ENCODE assay signal across 17 cellular contexts in the genomic region with DNA sequence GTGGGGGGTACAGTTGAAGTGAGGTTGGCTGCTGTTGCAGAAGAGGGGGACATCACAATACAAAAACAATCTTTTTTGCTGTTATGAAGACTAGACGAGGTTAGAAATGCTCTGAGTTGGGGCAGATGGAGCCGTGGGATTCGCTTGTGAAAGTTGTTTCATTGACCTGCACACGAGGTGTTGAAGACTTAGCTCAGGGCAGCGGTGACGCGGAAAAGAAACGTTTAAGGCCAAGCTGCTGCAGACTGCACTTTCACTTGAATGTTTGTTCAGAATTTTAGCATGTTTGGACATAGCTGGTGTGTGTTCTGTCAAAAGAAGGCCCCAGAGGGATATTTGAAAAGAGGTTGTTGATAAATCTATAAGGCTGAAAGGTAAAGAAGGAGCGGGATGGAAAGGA. TPM values are rescaled to one million over a fixed set of nuclear protein-coding genes. Genes with fewer than 3 reads are reported as not detected.
DNase-seq lines count a peak whose midpoint lies in the region; ATAC-seq and TF ChIP-seq lines count a peak whose summit lies in the region.
"Had no signal": no experiment of that assay in that cellular context is flagged by ENCODE, and none has a peak within 500 bp of the region (broad histone marks: within the 10 kb centered on the region; RNA-seq: fewer than 3 reads in every experiment).

No MANE protein-coding gene starts in this region.

- H3K4me3 Mint-ChIP-seq in WTC11: no peak overlapping the region
- H3K4me3 Mint-ChIP-seq in activated CD8-positive, alpha-beta T cell treated with anti-CD3 and anti-CD28 coated beads for 36 hours: no peak overlapping the region
- H3K4me3 Mint-ChIP-seq: activated CD4-positive, alpha-beta T cell treated with anti-CD3 and anti-CD28 coated beads, Interleukin-2, amount 10 ng/mL, durations not matched to agents 7 days and 5 days; stimulated activated naive CD8-positive, alpha-beta T cell treated with anti-CD3 and anti-CD28 coated beads, Interleukin-15, Interleukin-2, amounts not matched to agents 100 ng/mL and 50 ng/mL, for 24 hours had no signal

- H3K4me1 ChIP-seq in GM23248 (ENCODE audit: insufficient read depth) (peaks cover 60% of the 10 kb centered on the region), smooth muscle cell (ENCODE audit: low read depth) (peaks cover 12% of the 10 kb centered on the region), upper lobe of left lung (no peaks in the 10 kb centered on the region)

- no peak for ATAC-seq in WTC11
- ATAC-seq in activated CD8-positive, alpha-beta T cell treated with anti-CD3 and anti-CD28 coated beads for 36 hours: no peak
- no peak for ATAC-seq in upper lobe of left lung (ENCODE audit: low FRiP score in 2 of 2)
- ATAC-seq: heart left ventricle had no signal

- peak overlapping the region; percentile 1; the same call in 1 of the 2 replicates for H3K27ac Mint-ChIP-seq in WTC11
- no peak overlapping the region for H3K27ac Mint-ChIP-seq in activated CD8-positive, alpha-beta T cell treated with anti-CD3 and anti-CD28 coated beads for 36 hours
- H3K27ac Mint-ChIP-seq: activated CD4-positive, alpha-beta T cell treated with anti-CD3 and anti-CD28 coated beads, Interleukin-2, amount 10 ng/mL, durations not matched to agents 7 days and 5 days; stimulated activated naive CD8-positive, alpha-beta T cell treated with anti-CD3 and anti-CD28 coated beads, Interleukin-15, Interleukin-2, amounts not matched to agents 100 ng/mL and 50 ng/mL, for 24 hours had no signal

- peaks cover 32% of the 10 kb centered on the region for H3K36me3 Mint-ChIP-seq in WTC11
- no peaks in the 10 kb centered on the region for H3K36me3 Mint-ChIP-seq in activated CD8-positive, alpha-beta T cell treated with anti-CD3 and anti-CD28 coated beads for 36 hours (ENCODE audit: low read depth)

- intact Hi-C loops in activated CD8-positive, alpha-beta T cell treated with anti-CD3 and anti-CD28 coated beads for 36 hours (cut with micrococcal nuclease): no loop called here

- no peak for TF ChIP-seq EP300 in upper lobe of left lung (IDR thresholded peaks at IDR 0.05)

- TF ChIP-seq CTCF in WTC11 (IDR thresholded peaks at IDR 0.05) (no peak), fibroblast of villous mesenchyme (IDR thresholded peaks at IDR 0.05; ENCODE audit: insufficient read depth, low read depth, low read length) (no peak), smooth muscle cell (IDR thresholded peaks at IDR 0.05; ENCODE audit: borderline replicate concordance, insufficient read depth, poor library complexity, severe bottlenecking) (no peak), upper lobe of left lung (IDR thresholded peaks at IDR 0.05) (no peak)
- no peak for TF ChIP-seq CTCF in activated CD8-positive, alpha-beta T cell treated with anti-CD3 and anti-CD28 coated beads for 36 hours (IDR thresholded peaks at IDR 0.05)

- H3K4me2 ChIP-seq in GM23248 (ENCODE audit: unreplicated experiment): peak overlapping the region; percentile 67
- peak overlapping the region; percentile 67 for H3K4me2 ChIP-seq in smooth muscle cell

- in situ Hi-C loops in GM23248 (cut with MboI): no loop called here

- H3K27me3 ChIP-seq in GM23248 (replicated peaks; ENCODE audit: insufficient read depth): no peaks in the 10 kb centered on the region
- H3K27me3 ChIP-seq in smooth muscle cell (ENCODE audit: low read depth): no peaks in the 10 kb centered on the region
- no peaks in the 10 kb centered on the region for H3K27me3 ChIP-seq in upper lobe of left lung
- H3K27me3 ChIP-seq: heart left ventricle, Peyer's patch had no signal

- H3F3A ChIP-seq in GM23248 (ENCODE audit: insufficient read depth) (peaks cover 60% of the 10 kb centered on the region), smooth muscle cell (ENCODE audit: low read depth) (peaks cover 17% of the 10 kb centered on the region)

- H3K27me3 Mint-ChIP-seq in WTC11 (ENCODE audit: low read depth): no peaks in the 10 kb centered on the region
- H3K27me3 Mint-ChIP-seq in activated CD8-positive, alpha-beta T cell treated with anti-CD3 and anti-CD28 coated beads for 36 hours: peaks cover 1% of the 10 kb centered on the region
- H3K27me3 Mint-ChIP-seq: activated CD4-positive, alpha-beta T cell treated with anti-CD3 and anti-CD28 coated beads, Interleukin-2, amount 10 ng/mL, durations not matched to agents 7 days and 5 days; stimulated activated naive CD8-positive, alpha-beta T cell treated with anti-CD3 and anti-CD28 coated beads, Interleukin-15, Interleukin-2, amounts not matched to agents 100 ng/mL and 50 ng/mL, for 24 hours had no signal

- peak overlapping the region; percentile 55 for H3K4me3 ChIP-seq in GM23248
- no peak overlapping the region for H3K4me3 ChIP-seq in fibroblast of villous mesenchyme (ENCODE audit: low read depth, low read length)
- H3K4me3 ChIP-seq in smooth muscle cell: no peak overlapping the region
- H3K4me3 ChIP-seq in upper lobe of left lung: no peak overlapping the region
- H3K4me3 ChIP-seq: heart left ventricle, K562, Peyer's patch had no signal

- H3K27ac ChIP-seq in GM23248 (peak overlapping the region; percentile 91), smooth muscle cell (ENCODE audit: low read depth) (peak overlapping the region; percentile 76), upper lobe of left lung (no peak overlapping the region)

- WGBS in GM23248 (ENCODE audit: low coverage in 1 of 2, low lambda C conversion rate in 2 of 2, missing lambda C conversion rate in 2 of 2), 2 experiments: 92% methylated on average over 9 of the region's 9 CpGs
- WGBS in smooth muscle cell (ENCODE audit: low lambda C conversion rate): 83% methylated on average over 9 of the region's 9 CpGs
- 85% methylated on average over 9 of the region's 9 CpGs for WGBS in upper lobe of left lung, 2 donors

- POLR2A ChIA-PET in WTC11 (lab: Charles Lee): no interaction called here
- POLR2A ChIA-PET in activated CD8-positive, alpha-beta T cell treated with anti-CD3 and anti-CD28 coated beads for 36 hours (lab: Charles Lee): interaction anchor here (0.7 kb wide), 1 partner anchor 264 kb away, joined by 3 read pairs; no protein-coding TSS in a partner anchor

- CTCF ChIA-PET in WTC11 (lab: Charles Lee): no interaction called here
- CTCF ChIA-PET in activated CD8-positive, alpha-beta T cell treated with anti-CD3 and anti-CD28 coated beads for 36 hours (lab: Charles Lee): no interaction called here

- H3K4me1 Mint-ChIP-seq in WTC11: peaks cover 3% of the 10 kb centered on the region; the same call in 1 of the 2 replicates
- H3K4me1 Mint-ChIP-seq in activated CD8-positive, alpha-beta T cell treated with anti-CD3 and anti-CD28 coated beads for 36 hours (ENCODE audit: low read depth): peaks cover 22% of the 10 kb centered on the region

- H3K9ac ChIP-seq in GM23248: peak overlapping the region; percentile 73
- H3K9ac ChIP-seq in smooth muscle cell (ENCODE audit: low read depth): peak overlapping the region; percentile 3

- H3K9me3 Mint-ChIP-seq in WTC11: no peaks in the 10 kb centered on the region
- no peaks in the 10 kb centered on the region for H3K9me3 Mint-ChIP-seq in activated CD8-positive, alpha-beta T cell treated with anti-CD3 and anti-CD28 coated beads for 36 hours
- H3K9me3 Mint-ChIP-seq: activated CD4-positive, alpha-beta T cell treated with anti-CD3 and anti-CD28 coated beads, Interleukin-2, amount 10 ng/mL, durations not matched to agents 7 days and 5 days; stimulated activated naive CD8-positive, alpha-beta T cell treated with anti-CD3 and anti-CD28 coated beads, Interleukin-15, Interleukin-2, amounts not matched to agents 100 ng/mL and 50 ng/mL, for 24 hours had no signal

- H2AFZ ChIP-seq in GM23248: no peak overlapping the region
- no peak overlapping the region for H2AFZ ChIP-seq in smooth muscle cell (ENCODE audit: low read depth)

- H3K9me3 ChIP-seq in GM23248 (ENCODE audit: low read depth) (no peaks in the 10 kb centered on the region), smooth muscle cell (replicated peaks; ENCODE audit: low read depth) (no peaks in the 10 kb centered on the region), upper lobe of left lung (no peaks in the 10 kb centered on the region)
- H3K9me3 ChIP-seq: heart left ventricle, Peyer's patch had no signal

- H3K36me3 ChIP-seq in GM23248 (ENCODE audit: low read depth): no peaks in the 10 kb centered on the region
- H3K36me3 ChIP-seq in smooth muscle cell (ENCODE audit: low read depth): no peaks in the 10 kb centered on the region
- no peaks in the 10 kb centered on the region for H3K36me3 ChIP-seq in upper lobe of left lung
- H3K36me3 ChIP-seq: heart left ventricle, Peyer's patch had no signal

- H4K20me1 ChIP-seq in GM23248 (ENCODE audit: insufficient read depth) (no peaks in the 10 kb centered on the region), smooth muscle cell (ENCODE audit: low read depth) (no peaks in the 10 kb centered on the region)

- no peak for TF ChIP-seq POLR2A in upper lobe of left lung (IDR thresholded peaks at IDR 0.05)

- H3K9me2 ChIP-seq in GM23248 (ENCODE audit: insufficient read depth): no peaks in the 10 kb centered on the region

- DNase-seq in GM23248: no peak
- no peak for DNase-seq in WTC11 (ENCODE audit: low spot score)
- DNase-seq in fibroblast of villous mesenchyme (ENCODE audit: low read depth): peak; percentile 78
- DNase-seq in smooth muscle cell (lab: John Stamatoyannopoulos, UW; ENCODE audit: unreplicated experiment): no peak
- DNase-seq in Kasumi-1 (lab: John Stamatoyannopoulos, UW): no peak
- no peak for DNase-seq in AG20443 (ENCODE audit: low spot score)
- DNase-seq in activated CD8-positive, alpha-beta T cell treated with anti-CD3 and anti-CD28 coated beads for 36 hours: no peak
- no peak for DNase-seq in upper lobe of left lung
- DNase-seq: activated CD4-positive, alpha-beta T cell treated with anti-CD3 and anti-CD28 coated beads, Interleukin-2, amount 10 ng/mL, durations not matched to agents 7 days and 5 days; activated naive CD4-positive, alpha-beta T cell treated with Interleukin-2 at 50 U/mL for 16 hours; cortex of kidney; heart left ventricle; NCI-H1092 treated with DMSO at 0.1 percent for 48 hours; NCI-H526 treated with DMSO at 0.1 percent for 48 hours; Peyer's patch had no signal

- H3K79me2 ChIP-seq in GM23248 (ENCODE audit: insufficient read depth) (peaks cover 83% of the 10 kb centered on the region), smooth muscle cell (ENCODE audit: low read depth) (peaks cover 11% of the 10 kb centered on the region)

TF ChIP-seq in WTC11, 78 proteins besides CTCF, POLR2A, EP300 and RAD21 (continues in another document):
- no peak for TF ChIP-seq FOXP1 (CRISPR knock-in tag; IDR thresholded peaks at IDR 0.05; ENCODE audit: borderline replicate concordance)

RNA-seq across cellular contexts. Expression of gene MTCL1, which starts 46.3 kb away (rescaled TPM):
- total RNA-seq in GM23248 (2014; rRNA removed; shearing (Covaris generic)): 34.4 and 36.9 TPM in 2 replicates
- 7.8 and 10.3 TPM in 2 replicates for polyA plus RNA-seq in GM23248 (2016; fragmentation: Nextera tagmentation; extraction: Ambion mirVana)
- total RNA-seq in WTC11 (2021): 50.0 to 64.3 TPM (median 52.9 TPM) in 3 replicates
- 59.6 and 80.5 TPM in 2 replicates for total RNA-seq in fibroblast of villous mesenchyme
- total RNA-seq in smooth muscle cell: 15.2 and 15.3 TPM in 2 replicates
- polyA plus RNA-seq in smooth muscle cell: 5.5 and 9.9 TPM in 2 replicates
- total RNA-seq in activated CD8-positive, alpha-beta T cell treated with anti-CD3 and anti-CD28 coated beads for 36 hours: under 1 TPM; 0.25 to 0.52 TPM
- 10 to 100 TPM in 2 of 6 donors, 1 to 10 TPM in 4; 4.5 to 17.9 (median 8.1) TPM for total RNA-seq in upper lobe of left lung

Comparison
In these comparisons a context has a peak if more than half of its experiments do, and no peak if none do; other contexts are left out.
1. H3K27ac ChIP-seq: peak in GM23248 (single experiment) and smooth muscle cell (single experiment); none in upper lobe of left lung (0 of 4).